Comparison of ENCODE assay signal across 19 cellular contexts in the genomic region with DNA sequence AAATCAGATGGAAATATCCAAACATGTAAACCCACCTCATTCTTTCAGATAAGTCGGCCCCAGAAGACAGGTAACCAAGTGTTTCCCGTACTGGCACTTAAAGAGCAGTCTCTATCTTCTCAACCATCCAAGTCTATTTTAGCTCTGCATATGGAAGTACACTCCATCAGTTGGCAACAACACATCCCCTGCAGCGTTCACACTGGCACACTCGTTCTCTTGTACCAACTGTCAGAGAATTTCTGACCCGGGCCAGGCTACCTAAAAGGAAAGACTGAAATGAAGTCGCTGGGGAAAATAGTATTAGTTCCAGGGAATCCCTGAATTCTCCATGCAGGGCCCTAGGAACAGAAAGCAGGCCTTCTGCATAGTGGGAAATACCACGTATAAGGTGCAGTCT.
DNase-seq lines count a peak whose midpoint lies in the region; ATAC-seq and TF ChIP-seq lines count a peak whose summit lies in the region.
"Had no signal": no experiment of that assay in that cellular context is flagged by ENCODE, and none has a peak within 500 bp of the region (broad histone marks: within the 10 kb centered on the region; RNA-seq: fewer than 3 reads in every experiment).

No MANE protein-coding gene starts in this region.

- 94% methylated on average over 7 of the region's 7 CpGs for WGBS in mammary epithelial cell (ENCODE audit: low coverage, missing lambda C conversion rate)
- 64 to 67% methylated on average over 7 of the region's 7 CpGs for WGBS in lower leg skin, 2 donors

- H3K9ac ChIP-seq in mammary epithelial cell (ENCODE audit: insufficient read depth, low read length): no peak overlapping the region

- no peak overlapping the region for H3K27ac Mint-ChIP-seq in activated T-helper 17 cell treated with anti-CD3 and anti-CD28 coated beads, Interleukin-2, amount 50 U/mL, for 72 hours
- H3K27ac Mint-ChIP-seq in natural killer cell: no peak overlapping the region
- H3K27ac Mint-ChIP-seq: CD8-positive, alpha-beta memory T cell; HFFc6 had no signal

- H3K4me1 Mint-ChIP-seq in activated T-helper 17 cell treated with anti-CD3 and anti-CD28 coated beads, Interleukin-2, amount 50 U/mL, for 72 hours: peaks cover 26% of the 10 kb centered on the region
- peaks cover 14 to 46% of the 10 kb centered on the region in 2 donors for H3K4me1 Mint-ChIP-seq in natural killer cell

- TF ChIP-seq CTCF in left ventricle myocardium inferior (IDR thresholded peaks at IDR 0.05; ENCODE audit: borderline replicate concordance): no peak
- no peak for TF ChIP-seq CTCF in right atrium auricular region (IDR thresholded peaks at IDR 0.05)
- no peak for TF ChIP-seq CTCF in natural killer cell (IDR thresholded peaks at IDR 0.05)
- no peak for TF ChIP-seq CTCF in mammary epithelial cell (conservative IDR thresholded peaks at IDR 0.05 in 1 of 2, IDR thresholded peaks at IDR 0.05 in 1 of 2; ENCODE audit: extremely low read depth in 1 of 2, insufficient read depth in 1 of 2, low read depth in 1 of 2, low read length in 2 of 2)
- TF ChIP-seq CTCF in lower leg skin (IDR thresholded peaks at IDR 0.05): no peak

- no peaks in the 10 kb centered on the region for H3K36me3 Mint-ChIP-seq in activated T-helper 17 cell treated with anti-CD3 and anti-CD28 coated beads, Interleukin-2, amount 50 U/mL, for 72 hours (ENCODE audit: low read depth)
- no peaks in the 10 kb centered on the region for H3K36me3 Mint-ChIP-seq in natural killer cell
- H3K36me3 Mint-ChIP-seq: CD8-positive, alpha-beta memory T cell had no signal

- CTCF ChIA-PET in mammary epithelial cell (lab: Charles Lee; ENCODE audit: low non-redundant PET): no interaction called here

- DNase-seq in left ventricle myocardium inferior: no peak
- no peak for DNase-seq in right atrium auricular region (ENCODE audit: low spot score)
- no peak for DNase-seq in natural killer cell
- DNase-seq in SK-N-DZ (ENCODE audit: low spot score): no peak
- no peak for DNase-seq in mammary epithelial cell
- no peak for DNase-seq in lower leg skin (ENCODE audit: low spot score in 2 of 2)
- DNase-seq: CD8-positive, alpha-beta memory T cell; DMS79; H7; HFFc6; KG1; NCI-H1694 treated with DMSO at 0.1 percent for 48 hours; NCI-H2107; NCI-H226; NCI-H524 treated with DMSO at 0.1 percent for 48 hours; PC-3; RPMI8226; SIG-M5 had no signal

- no peak for TF ChIP-seq POLR2A in lower leg skin (IDR thresholded peaks at IDR 0.05)

- H3K4me1 ChIP-seq in left ventricle myocardium inferior (peaks cover 73% of the 10 kb centered on the region), right atrium auricular region (peaks cover 0 to 38% of the 10 kb centered on the region in 2 donors), mammary epithelial cell (ENCODE audit: insufficient read depth, low read length) (peaks cover 3% of the 10 kb centered on the region)

- BruUV-seq in mammary epithelial cell (replicated peaks; lab: Mats Ljungman, UMichigan): no TSS peak

- no peaks in the 10 kb centered on the region for H3K27me3 ChIP-seq in left ventricle myocardium inferior (ENCODE audit: low read depth)
- no peaks in the 10 kb centered on the region for H3K27me3 ChIP-seq in right atrium auricular region
- peaks cover 2% of the 10 kb centered on the region for H3K27me3 ChIP-seq in mammary epithelial cell (ENCODE audit: insufficient read depth, low read length)

- peak overlapping the region; percentile 81 for H3K4me3 Mint-ChIP-seq in activated T-helper 17 cell treated with anti-CD3 and anti-CD28 coated beads, Interleukin-2, amount 50 U/mL, for 72 hours
- peak overlapping the region; percentile 52 for H3K4me3 Mint-ChIP-seq in natural killer cell
- H3K4me3 Mint-ChIP-seq: HFFc6 had no signal

- H4K20me1 ChIP-seq in mammary epithelial cell (ENCODE audit: insufficient read depth, low read length): no peaks in the 10 kb centered on the region

- H3K27ac ChIP-seq in left ventricle myocardium inferior (replicated peaks) (peak overlapping the region; percentile 95), right atrium auricular region (no peak overlapping the region), mammary epithelial cell (ENCODE audit: insufficient read depth, low read depth, low read length) (no peak overlapping the region)

- ATAC-seq in activated T-helper 17 cell treated with anti-CD3 and anti-CD28 coated beads, Interleukin-2, amount 50 U/mL, for 72 hours (replicated peaks): no peak
- no peak for ATAC-seq in natural killer cell
- ATAC-seq: PC-3 had no signal

- H3K27me3 Mint-ChIP-seq in activated T-helper 17 cell treated with anti-CD3 and anti-CD28 coated beads, Interleukin-2, amount 50 U/mL, for 72 hours: no peaks in the 10 kb centered on the region
- peaks cover 0 to 6% of the 10 kb centered on the region in 2 donors for H3K27me3 Mint-ChIP-seq in natural killer cell (ENCODE audit: low read depth in 2 of 2)

- H3K9me3 ChIP-seq in left ventricle myocardium inferior (replicated peaks) (no peaks in the 10 kb centered on the region), right atrium auricular region (no peaks in the 10 kb centered on the region), mammary epithelial cell (replicated peaks; ENCODE audit: insufficient read depth, low read length) (no peaks in the 10 kb centered on the region)

- H3K4me3 ChIP-seq in left ventricle myocardium inferior (peak overlapping the region; percentile 90), right atrium auricular region (no peak overlapping the region), mammary epithelial cell (replicated peaks in 1 of 3; ENCODE audit: insufficient read depth in 1 of 3, low read depth in 2 of 3, low read length in 3 of 3) (no peak overlapping the region), lower leg skin (ENCODE audit: low read depth, poor library complexity, severe bottlenecking) (no peak overlapping the region)

- intact Hi-C loops in left ventricle myocardium inferior (cut with micrococcal nuclease): no loop called here
- intact Hi-C loops in natural killer cell (cut with micrococcal nuclease): no loop called here
- intact Hi-C loops in mammary epithelial cell (cut with micrococcal nuclease): no loop called here
- intact Hi-C loops in lower leg skin (cut with DNase I; ENCODE audit: low total_unique reads): no loop called here

- no peak overlapping the region for H3K4me2 ChIP-seq in mammary epithelial cell (ENCODE audit: insufficient read depth, low read depth, low read length)

- in situ Hi-C loops in mammary epithelial cell (cut with MboI; ENCODE audit: low sequenced_read_pairs in 2 of 2): no loop called here

- H2AFZ ChIP-seq in mammary epithelial cell (ENCODE audit: low read depth, low read length): no peak overlapping the region

- H3K9me3 Mint-ChIP-seq in activated T-helper 17 cell treated with anti-CD3 and anti-CD28 coated beads, Interleukin-2, amount 50 U/mL, for 72 hours: no peaks in the 10 kb centered on the region
- H3K9me3 Mint-ChIP-seq in natural killer cell: no peaks in the 10 kb centered on the region
- H3K9me3 Mint-ChIP-seq: CD8-positive, alpha-beta memory T cell; HFFc6 had no signal

- H3K79me2 ChIP-seq in mammary epithelial cell (ENCODE audit: insufficient read depth, low read length): no peaks in the 10 kb centered on the region

- H3K36me3 ChIP-seq in left ventricle myocardium inferior: no peaks in the 10 kb centered on the region
- H3K36me3 ChIP-seq in right atrium auricular region: no peaks in the 10 kb centered on the region
- H3K36me3 ChIP-seq in mammary epithelial cell (ENCODE audit: insufficient read depth, low read length): no peaks in the 10 kb centered on the region

- dilution Hi-C loops in mammary epithelial cell (cut with HindIII; ENCODE audit: low sequenced_read_pairs): no loop called here
